ENCODE assay signal across 13 cellular contexts in genomic region chr3:55364426-55364825, GRCh38.
"Had no signal": no experiment of that assay in that cellular context is flagged by ENCODE, and none has a peak within 500 bp of the region (broad histone marks: within the 10 kb centered on the region; RNA-seq: fewer than 3 reads in every experiment).

No MANE protein-coding gene starts in this region.

- H3K27ac ChIP-seq: esophagus squamous epithelium, heart right ventricle, testis had no signal

- DNase-seq: activated CD4-positive, alpha-beta T cell treated with anti-CD3 and anti-CD28 coated beads, Interleukin-2, amount 10 ng/mL, durations not matched to agents 7 days and 5 days; activated T-cell treated with anti-CD3 and anti-CD28 coated beads, Interleukin-2, amount 50 U/mL, for 1 hour; esophagus squamous epithelium; heart right ventricle; left ventricle myocardium superior; mesenchymal stem cell; stimulated activated CD4-positive, alpha-beta T cell treated with anti-CD3 and anti-CD28 coated beads, Interleukin-15, amount 100 ng/mL, for 24 hours; stimulated activated CD4-positive, alpha-beta T cell treated with anti-CD3 and anti-CD28 coated beads, Interleukin-4, amount 100 ng/mL, for 24 hours; testis had no signal

- H3K36me3 ChIP-seq: esophagus squamous epithelium, heart right ventricle had no signal

- FAIRE-seq: bronchial epithelial cell, frontal cortex had no signal

- H3K27me3 ChIP-seq: esophagus squamous epithelium, testis had no signal

- H3K9me3 ChIP-seq: esophagus squamous epithelium, heart right ventricle, testis had no signal

- ATAC-seq: activated naive CD4-positive, alpha-beta T cell treated with anti-CD3 and anti-CD28 coated beads, Interleukin-2, amount 50 U/mL, for 72 hours; heart right ventricle; left ventricle myocardium superior; WTC11 had no signal

- H3K4me1 ChIP-seq: heart right ventricle, testis had no signal

- H3K4me3 ChIP-seq: esophagus squamous epithelium, heart right ventricle, testis had no signal
